Comparison of ENCODE assay signal across 1 cellular context in the genomic region with DNA sequence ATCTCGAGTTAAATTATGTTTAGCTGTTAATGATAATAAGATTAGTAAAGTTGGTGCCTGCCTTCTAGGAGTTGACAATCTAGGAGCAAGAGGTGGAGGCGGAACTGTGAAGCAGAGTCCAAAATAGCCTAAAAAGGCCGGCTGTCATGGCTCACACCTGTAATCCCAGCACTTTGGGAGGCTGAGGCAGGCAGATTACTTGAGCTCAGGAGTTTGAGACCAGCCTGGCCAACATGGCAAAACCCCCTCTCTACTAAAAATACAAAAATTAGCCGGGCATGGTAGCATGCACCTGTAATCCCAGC.
TF ChIP-seq lines count a peak whose summit lies in the region.

No MANE protein-coding gene starts in this region.

TF ChIP-seq in neural cell, 6 proteins besides CTCF, POLR2A, EP300 and RAD21:
- TF ChIP-seq SMC3 (conservative IDR thresholded peaks at IDR 0.05; ENCODE audit: poor library complexity) = peak; percentile 16
